In the genomic region with DNA sequence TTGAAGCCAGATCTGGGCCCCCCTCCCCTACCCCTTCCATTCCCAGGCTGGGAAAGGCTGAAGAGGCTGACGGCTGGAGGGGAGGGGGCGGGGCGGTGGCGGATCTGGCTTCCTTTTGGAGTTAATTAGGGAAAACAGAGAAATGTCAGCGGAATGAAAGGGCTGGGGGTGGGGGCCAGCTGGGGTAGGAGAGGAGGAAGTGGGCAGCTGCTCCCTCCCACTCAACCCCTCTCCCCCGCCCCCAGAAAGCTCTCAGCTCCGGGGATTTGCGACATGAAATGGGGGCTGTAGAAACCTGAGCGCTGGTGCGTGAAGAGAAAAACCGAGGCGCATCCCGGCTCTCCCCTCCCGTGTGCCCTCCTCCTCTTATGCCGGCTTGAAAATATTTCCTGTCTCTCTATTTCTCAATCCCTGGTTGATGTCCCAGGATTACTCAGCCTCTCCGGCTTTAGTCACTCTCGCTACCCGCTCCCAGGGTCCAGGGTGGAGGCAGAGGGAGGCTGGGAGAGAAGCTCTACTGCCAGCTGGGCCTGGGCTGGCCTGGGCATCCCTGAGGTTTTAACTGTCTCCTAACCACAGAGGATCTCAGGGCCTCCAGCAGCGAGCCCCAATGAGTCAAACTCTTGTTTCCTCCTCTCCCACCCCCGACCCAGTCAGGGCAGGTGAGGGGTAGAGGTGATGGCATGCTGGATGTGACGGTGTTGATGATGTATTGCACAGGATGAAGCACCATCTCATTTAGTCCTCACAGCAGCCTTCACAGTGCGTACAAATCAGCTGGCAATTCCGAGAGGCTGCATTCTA, we compare ENCODE assay signal across 8 cellular contexts. TPM values are rescaled to one million over a fixed set of nuclear protein-coding genes. Genes with fewer than 3 reads are reported as not detected.
DNase-seq lines count a peak whose midpoint lies in the region; ATAC-seq and TF ChIP-seq lines count a peak whose summit lies in the region.

No MANE protein-coding gene starts in this region.

- no peak for ATAC-seq in stimulated activated naive CD8-positive, alpha-beta T cell treated with anti-CD3 and anti-CD28 coated beads, Interleukin-15, Interleukin-2, amounts not matched to agents 100 U/mL and 50 U/mL, for 24 hours
- ATAC-seq in stimulated activated naive CD8-positive, alpha-beta T cell treated with anti-CD3 and anti-CD28 coated beads, Interleukin-15, amount 100 ng/mL, for 72 hours = no peak
- ATAC-seq in PC-3 = peak; percentile 88
- no peak for ATAC-seq in HG02678 (IDR thresholded peaks at IDR 0.05; ENCODE audit: unreplicated experiment)

- H3K9me3 Mint-ChIP-seq in stimulated activated naive CD8-positive, alpha-beta T cell treated with anti-CD3 and anti-CD28 coated beads, Interleukin-15, amount 100 ng/mL, for 72 hours = no peaks in the 10 kb centered on the region
- no peaks in the 10 kb centered on the region for H3K9me3 Mint-ChIP-seq in endodermal cell

- no peak overlapping the region for H3K27ac Mint-ChIP-seq in stimulated activated naive CD8-positive, alpha-beta T cell treated with anti-CD3 and anti-CD28 coated beads, Interleukin-15, amount 100 ng/mL, for 72 hours
- no peak overlapping the region for H3K27ac Mint-ChIP-seq in endodermal cell

- peak overlapping the region in 1 of 2 donors; percentile 36 for H3K4me3 Mint-ChIP-seq in stimulated activated naive CD8-positive, alpha-beta T cell treated with anti-CD3 and anti-CD28 coated beads, Interleukin-15, amount 100 ng/mL, for 72 hours
- peak overlapping the region; percentile 28 for H3K4me3 Mint-ChIP-seq in endodermal cell

- H3K4me2 ChIP-seq in PC-3 (ENCODE audit: low read length) = peak overlapping the region; percentile 67

- peaks cover 31% of the 10 kb centered on the region for H3K4me1 Mint-ChIP-seq in stimulated activated naive CD8-positive, alpha-beta T cell treated with anti-CD3 and anti-CD28 coated beads, Interleukin-15, amount 100 ng/mL, for 72 hours
- peaks cover 19% of the 10 kb centered on the region for H3K4me1 Mint-ChIP-seq in endodermal cell

- WGBS in endodermal cell (ENCODE audit: insufficient coverage in 1 of 2, insufficient read length in 1 of 2), 2 experiments = 42 to 78% methylated on average over 5 to 21 of the region's 23 CpGs

- intact Hi-C loops in PC-3 (cut with micrococcal nuclease) = loop anchor here (1.0 to 5.0 kb wide), 2 partner anchors 12 to 112 kb away; a partner anchor contains a TSS

- H3K4me1 ChIP-seq in PC-3 (ENCODE audit: insufficient read depth, low read length) (peaks cover 13% of the 10 kb centered on the region; the same call in 1 of the 2 replicates), endodermal cell (ENCODE audit: control insufficient read depth, insufficient read depth, low read length) (peaks cover 15% of the 10 kb centered on the region), muscle layer of colon (ENCODE audit: insufficient read depth, low read length) (peaks cover 39% of the 10 kb centered on the region)

- no peaks in the 10 kb centered on the region for H3K27me3 Mint-ChIP-seq in stimulated activated naive CD8-positive, alpha-beta T cell treated with anti-CD3 and anti-CD28 coated beads, Interleukin-15, amount 100 ng/mL, for 72 hours
- peaks cover 6% of the 10 kb centered on the region for H3K27me3 Mint-ChIP-seq in endodermal cell (ENCODE audit: insufficient read depth)

- CTCF ChIA-PET in PC-3 (lab: Charles Lee) = interaction anchor here (0.5 to 0.7 kb wide), 3 partner anchors 9 to 58 kb away, joined by 4 to 6 read pairs (median 6); no protein-coding TSS in a partner anchor

- H3K9me3 ChIP-seq in PC-3 (ENCODE audit: low read length) (no peaks in the 10 kb centered on the region), endodermal cell (ENCODE audit: control insufficient read depth, low read length) (no peaks in the 10 kb centered on the region), muscle layer of colon (ENCODE audit: low read length) (no peaks in the 10 kb centered on the region)

- TF ChIP-seq CTCF in PC-3 (conservative IDR thresholded peaks at IDR 0.05; ENCODE audit: low read depth, low read length) (no peak), endodermal cell (conservative IDR thresholded peaks at IDR 0.05) (no peak)

- POLR2A ChIA-PET in PC-3 (lab: Charles Lee; ENCODE audit: unreplicated experiment) = interaction anchor here (0.7 kb wide), 1 partner anchor 13 kb away, joined by 5 read pairs; no protein-coding TSS in a partner anchor

- H3K4me3 ChIP-seq in PC-3 (ENCODE audit: low read length) = peak overlapping the region; percentile 57; the same call in 1 of the 2 replicates
- no peak overlapping the region for H3K4me3 ChIP-seq in endodermal cell (ENCODE audit: low read length)
- H3K4me3 ChIP-seq in muscle layer of colon (ENCODE audit: low read depth in 1 of 2, low read length in 2 of 2) = peak overlapping the region; percentile 24 to 45

- H3K27me3 ChIP-seq in PC-3 (ENCODE audit: low read length) (no peaks in the 10 kb centered on the region), endodermal cell (ENCODE audit: control insufficient read depth, insufficient read depth, low read length, poor library complexity, severe bottlenecking) (no peaks in the 10 kb centered on the region), muscle layer of colon (ENCODE audit: control insufficient read depth in 1 of 2, insufficient read depth in 2 of 2, low read length in 2 of 2) (no peaks in the 10 kb centered on the region)

- H2AFZ ChIP-seq in PC-3 (ENCODE audit: low read length) = peak overlapping the region; percentile 61

- H3K36me3 Mint-ChIP-seq in endodermal cell (ENCODE audit: low read depth) = peaks cover 16% of the 10 kb centered on the region

- peak; percentile 30 for DNase-seq in stimulated activated naive CD8-positive, alpha-beta T cell treated with anti-CD3 and anti-CD28 coated beads, Interleukin-15, Interleukin-2, amounts not matched to agents 100 U/mL and 50 U/mL, for 24 hours
- DNase-seq in stimulated activated naive CD8-positive, alpha-beta T cell treated with anti-CD3 and anti-CD28 coated beads, Interleukin-15, amount 100 ng/mL, for 72 hours = no peak
- DNase-seq in PC-3 = peak; percentile 79
- peak; percentile 89 for DNase-seq in endodermal cell
- no peak for DNase-seq in activated gamma-delta T cell (lab: John Stamatoyannopoulos, UW)
- DNase-seq in activated naive CD4-positive, alpha-beta T cell treated with Interleukin-2 at 50 U/mL for 16 hours = no peak

- H3K9me2 ChIP-seq in PC-3 (replicated peaks; ENCODE audit: low read length) = no peaks in the 10 kb centered on the region

- no peaks in the 10 kb centered on the region; the same call in none of the 2 replicates for H3K36me3 ChIP-seq in PC-3 (ENCODE audit: low read depth, low read length)
- H3K36me3 ChIP-seq in endodermal cell (ENCODE audit: control insufficient read depth, insufficient read depth, low read length) = peaks cover 11% of the 10 kb centered on the region
- H3K36me3 ChIP-seq in muscle layer of colon (ENCODE audit: insufficient read depth, low read length) = peaks cover 23% of the 10 kb centered on the region

- H3K27ac ChIP-seq in PC-3 (ENCODE audit: low read length) (peak overlapping the region; percentile 76), endodermal cell (ENCODE audit: low read depth, low read length) (peak overlapping the region; percentile 72), muscle layer of colon (ENCODE audit: low read depth, low read length) (peak overlapping the region; percentile 72)

- no TSS peak for BruUV-seq in PC-3 (replicated peaks; lab: Mats Ljungman, UMichigan)

- H3K79me2 ChIP-seq in PC-3 (ENCODE audit: low read length) = no peaks in the 10 kb centered on the region

- no peaks in the 10 kb centered on the region for H4K20me1 ChIP-seq in PC-3 (ENCODE audit: low read length)

- no peaks in the 10 kb centered on the region for H3F3A ChIP-seq in PC-3 (ENCODE audit: low read length, unreplicated experiment)

- H3K9ac ChIP-seq in PC-3 (ENCODE audit: low read length) (peak overlapping the region; percentile 50), endodermal cell (ENCODE audit: extremely low read depth, low read length, poor library complexity, severe bottlenecking) (no peak overlapping the region), muscle layer of colon (ENCODE audit: low read length) (no peak overlapping the region)

RNA-seq across cellular contexts. Expression of a gene that starts 20.1 kb away (rescaled TPM):
- 0.40 and 0.46 TPM in 2 replicates for total RNA-seq in PC-3 (2014; rRNA removed)
- 1 to 10 TPM in 1 of 2 donors, under 1 TPM in 1; 0.71 to 1.8 TPM for total RNA-seq in endodermal cell
- polyA plus RNA-seq in endodermal cell (2013, experiment 1 of 2) = 1.7 TPM
- 1.9 TPM for polyA plus RNA-seq in endodermal cell (2013, experiment 2 of 2)

RNA-seq across cellular contexts. Expression of a gene that starts 24.2 kb away (rescaled TPM):
- total RNA-seq in PC-3 (2014; rRNA removed) (0.58 and 1.5 TPM in 2 replicates), endodermal cell (1 to 10 TPM; 2.6 to 3.0 TPM)
- 22.9 TPM for polyA plus RNA-seq in endodermal cell (2013, experiment 1 of 2)
- 22.7 TPM for polyA plus RNA-seq in endodermal cell (2013, experiment 2 of 2)

RNA-seq across cellular contexts. Expression of a gene that starts 33.2 kb away (rescaled TPM):
- total RNA-seq in PC-3 (2014; rRNA removed) (0.35 and 2.1 TPM in 2 replicates), endodermal cell (10 to 100 TPM; 13.9 to 27.6 TPM)
- 56.9 TPM for polyA plus RNA-seq in endodermal cell (2013, experiment 1 of 2)
- 55.8 TPM for polyA plus RNA-seq in endodermal cell (2013, experiment 2 of 2)

Comparison
In these comparisons a context has a peak if more than half of its experiments do, and no peak if none do; other contexts are left out.
1. DNase-seq: peak in stimulated activated naive CD8-positive, alpha-beta T cell treated with anti-CD3 and anti-CD28 coated beads, Interleukin-15, Interleukin-2, amounts not matched to agents 100 U/mL and 50 U/mL, for 24 hours (single experiment), PC-3 (single experiment) and endodermal cell (single experiment); none in stimulated activated naive CD8-positive, alpha-beta T cell treated with anti-CD3 and anti-CD28 coated beads, Interleukin-15, amount 100 ng/mL, for 72 hours (0 of 2), activated gamma-delta T cell (single experiment) and activated naive CD4-positive, alpha-beta T cell treated with Interleukin-2 at 50 U/mL for 16 hours (single experiment).
2. Peak in every context shown above with its lines, with median percentiles within 50 percentile points of each other: H3K27ac ChIP-seq.